ENCODE assay signal across 8 cellular contexts in the genomic region with DNA sequence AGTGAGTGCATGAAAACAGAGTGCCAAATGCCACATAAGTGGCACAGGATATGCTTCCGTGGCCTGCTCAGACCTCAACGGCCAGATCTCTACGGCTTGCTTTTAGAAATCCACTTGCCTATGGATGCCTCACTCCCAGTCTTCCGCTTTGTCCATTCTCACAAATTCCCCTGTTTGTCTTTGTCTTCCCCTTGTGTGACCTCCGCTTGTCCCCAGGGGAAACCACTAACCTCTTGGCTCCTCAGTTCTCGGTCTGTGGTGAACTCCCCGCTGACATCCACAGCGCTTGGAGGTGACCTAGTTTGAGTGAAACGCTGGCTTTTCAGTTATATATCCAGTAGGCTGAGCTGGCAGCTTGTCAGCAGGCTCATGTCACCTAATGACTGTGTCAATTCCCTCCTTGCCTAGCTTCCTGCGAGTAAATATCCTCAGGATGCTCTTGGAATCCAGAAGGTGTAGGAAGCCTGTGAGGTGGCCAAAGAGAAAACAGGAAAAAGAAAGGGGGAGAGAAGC.
DNase-seq lines count a peak whose midpoint lies in the region; ATAC-seq and TF ChIP-seq lines count a peak whose summit lies in the region.

No MANE protein-coding gene starts in this region.

- no peak for TF ChIP-seq CTCF in thyroid gland (IDR thresholded peaks at IDR 0.05)

- 61 to 72% methylated on average over 10 of the region's 10 CpGs for WGBS in thyroid gland, 2 donors

- H3K36me3 ChIP-seq in thyroid gland: no peaks in the 10 kb centered on the region

- H3K4me1 Mint-ChIP-seq in activated naive CD8-positive, alpha-beta T cell treated with anti-CD3 and anti-CD28 coated beads, Interleukin-2, amount 10 ng/mL, durations not matched to agents 7 days and 5 days: peaks cover 37% of the 10 kb centered on the region
- H3K4me1 Mint-ChIP-seq in activated naive CD8-positive, alpha-beta T cell treated with anti-CD3 and anti-CD28 coated beads for 36 hours: peaks cover 24% of the 10 kb centered on the region
- H3K4me1 Mint-ChIP-seq in immature natural killer cell: peaks cover 45 to 49% of the 10 kb centered on the region in 2 donors
- peaks cover 5% of the 10 kb centered on the region for H3K4me1 Mint-ChIP-seq in stimulated activated memory B cell treated with anti-CD40 and anti-IgM and Interleukin-4, amounts not matched to agents 10 μg/mL and 1 μg/mL and 100 μg/mL, for 72 hours

- intact Hi-C loops in thyroid gland (cut with DNase I): no loop called here

- H3K27me3 Mint-ChIP-seq in activated naive CD8-positive, alpha-beta T cell treated with anti-CD3 and anti-CD28 coated beads, Interleukin-2, amount 10 ng/mL, durations not matched to agents 7 days and 5 days: peaks cover 3% of the 10 kb centered on the region
- H3K27me3 Mint-ChIP-seq in activated naive CD8-positive, alpha-beta T cell treated with anti-CD3 and anti-CD28 coated beads for 36 hours: no peaks in the 10 kb centered on the region
- H3K27me3 Mint-ChIP-seq in immature natural killer cell (ENCODE audit: low read depth in 3 of 3): peaks cover 0 to 2% (median 2%) of the 10 kb centered on the region in 3 donors
- H3K27me3 Mint-ChIP-seq in stimulated activated memory B cell treated with anti-CD40 and anti-IgM and Interleukin-4, amounts not matched to agents 10 μg/mL and 1 μg/mL and 100 μg/mL, for 72 hours: peaks cover 29% of the 10 kb centered on the region

- peak overlapping the region; percentile 27 to 58 (median 49) for H3K27ac ChIP-seq in thyroid gland

- peaks cover 0 to 8% of the 10 kb centered on the region in 2 donors for H3K4me1 ChIP-seq in thyroid gland

- peak overlapping the region; percentile 48 for H3K27ac Mint-ChIP-seq in activated naive CD8-positive, alpha-beta T cell treated with anti-CD3 and anti-CD28 coated beads, Interleukin-2, amount 10 ng/mL, durations not matched to agents 7 days and 5 days
- H3K27ac Mint-ChIP-seq in activated naive CD8-positive, alpha-beta T cell treated with anti-CD3 and anti-CD28 coated beads for 36 hours: no peak overlapping the region
- H3K27ac Mint-ChIP-seq in immature natural killer cell: peak overlapping the region; percentile 73 to 87 (median 82)
- H3K27ac Mint-ChIP-seq in stimulated activated memory B cell treated with anti-CD40 and anti-IgM and Interleukin-4, amounts not matched to agents 10 μg/mL and 1 μg/mL and 100 μg/mL, for 72 hours: no peak overlapping the region

- no peak overlapping the region for H3K4me3 ChIP-seq in thyroid gland (replicated peaks in 1 of 3)

- H3K4me3 Mint-ChIP-seq in activated naive CD8-positive, alpha-beta T cell treated with anti-CD3 and anti-CD28 coated beads, Interleukin-2, amount 10 ng/mL, durations not matched to agents 7 days and 5 days: peak overlapping the region; percentile 47
- H3K4me3 Mint-ChIP-seq in activated naive CD8-positive, alpha-beta T cell treated with anti-CD3 and anti-CD28 coated beads for 36 hours: no peak overlapping the region
- H3K4me3 Mint-ChIP-seq in immature natural killer cell: peak overlapping the region; percentile 65 to 76 (median 68)
- no peak overlapping the region for H3K4me3 Mint-ChIP-seq in stimulated activated memory B cell treated with anti-CD40 and anti-IgM and Interleukin-4, amounts not matched to agents 10 μg/mL and 1 μg/mL and 100 μg/mL, for 72 hours

- H3K27me3 ChIP-seq in thyroid gland: no peaks in the 10 kb centered on the region

- ATAC-seq in activated naive CD8-positive, alpha-beta T cell treated with anti-CD3 and anti-CD28 coated beads, Interleukin-2, amount 10 ng/mL, durations not matched to agents 7 days and 5 days (ENCODE audit: low read depth): peak; percentile 64
- ATAC-seq in stimulated activated memory B cell treated with anti-CD40 and anti-IgM and Interleukin-4, amounts not matched to agents 10 μg/mL and 1 μg/mL and 100 μg/mL, for 72 hours: no peak
- ATAC-seq in GM18858 (IDR thresholded peaks at IDR 0.05; ENCODE audit: unreplicated experiment): no peak

- H3K9me3 ChIP-seq in thyroid gland: no peaks in the 10 kb centered on the region

- H3K36me3 Mint-ChIP-seq in activated naive CD8-positive, alpha-beta T cell treated with anti-CD3 and anti-CD28 coated beads, Interleukin-2, amount 10 ng/mL, durations not matched to agents 7 days and 5 days: peaks cover 3% of the 10 kb centered on the region
- H3K36me3 Mint-ChIP-seq in activated naive CD8-positive, alpha-beta T cell treated with anti-CD3 and anti-CD28 coated beads for 36 hours: no peaks in the 10 kb centered on the region
- peaks cover 0 to 8% (median 3%) of the 10 kb centered on the region in 3 donors for H3K36me3 Mint-ChIP-seq in immature natural killer cell
- no peaks in the 10 kb centered on the region for H3K36me3 Mint-ChIP-seq in stimulated activated memory B cell treated with anti-CD40 and anti-IgM and Interleukin-4, amounts not matched to agents 10 μg/mL and 1 μg/mL and 100 μg/mL, for 72 hours

- peak; percentile 44 for DNase-seq in activated naive CD8-positive, alpha-beta T cell treated with anti-CD3 and anti-CD28 coated beads, Interleukin-2, amount 10 ng/mL, durations not matched to agents 7 days and 5 days
- DNase-seq in activated naive CD8-positive, alpha-beta T cell treated with anti-CD3 and anti-CD28 coated beads for 36 hours: no peak
- peak; percentile 75 for DNase-seq in activated effector memory CD4-positive, alpha-beta T cell treated with anti-CD3 and anti-CD28 coated beads, Interleukin-2, amount 50 U/mL, for 16 hours
- DNase-seq in immature natural killer cell (peak; percentile 68 to 74 (median 73)), thyroid gland (peak in 1 of 2 donors; percentile 23), GF-D8 (lab: John Stamatoyannopoulos, UW) (no peak)

- TF ChIP-seq POLR2A in thyroid gland (IDR thresholded peaks at IDR 0.05): no peak

- POLR2A ChIA-PET in activated naive CD8-positive, alpha-beta T cell treated with anti-CD3 and anti-CD28 coated beads, Interleukin-2, amount 10 ng/mL, durations not matched to agents 7 days and 5 days (lab: Charles Lee): no interaction called here

- peaks cover 5% of the 10 kb centered on the region for H3K9me3 Mint-ChIP-seq in activated naive CD8-positive, alpha-beta T cell treated with anti-CD3 and anti-CD28 coated beads, Interleukin-2, amount 10 ng/mL, durations not matched to agents 7 days and 5 days
- peaks cover 3% of the 10 kb centered on the region for H3K9me3 Mint-ChIP-seq in activated naive CD8-positive, alpha-beta T cell treated with anti-CD3 and anti-CD28 coated beads for 36 hours
- H3K9me3 Mint-ChIP-seq in immature natural killer cell: peaks cover 0 to 5% (median 0%) of the 10 kb centered on the region in 6 donors
- H3K9me3 Mint-ChIP-seq in stimulated activated memory B cell treated with anti-CD40 and anti-IgM and Interleukin-4, amounts not matched to agents 10 μg/mL and 1 μg/mL and 100 μg/mL, for 72 hours: no peaks in the 10 kb centered on the region

Comparison
In these comparisons a context has a peak if more than half of its experiments do, and no peak if none do; other contexts are left out.
1. DNase-seq: peak in activated naive CD8-positive, alpha-beta T cell treated with anti-CD3 and anti-CD28 coated beads, Interleukin-2, amount 10 ng/mL, durations not matched to agents 7 days and 5 days (single experiment), activated effector memory CD4-positive, alpha-beta T cell treated with anti-CD3 and anti-CD28 coated beads, Interleukin-2, amount 50 U/mL, for 16 hours (single experiment) and immature natural killer cell (3 of 3); none in activated naive CD8-positive, alpha-beta T cell treated with anti-CD3 and anti-CD28 coated beads for 36 hours (single experiment) and GF-D8 (single experiment).
2. H3K27ac Mint-ChIP-seq: peak in activated naive CD8-positive, alpha-beta T cell treated with anti-CD3 and anti-CD28 coated beads, Interleukin-2, amount 10 ng/mL, durations not matched to agents 7 days and 5 days (single experiment) and immature natural killer cell (6 of 6); none in activated naive CD8-positive, alpha-beta T cell treated with anti-CD3 and anti-CD28 coated beads for 36 hours (single experiment) and stimulated activated memory B cell treated with anti-CD40 and anti-IgM and Interleukin-4, amounts not matched to agents 10 μg/mL and 1 μg/mL and 100 μg/mL, for 72 hours (single experiment).
3. H3K4me3 Mint-ChIP-seq: peak in activated naive CD8-positive, alpha-beta T cell treated with anti-CD3 and anti-CD28 coated beads, Interleukin-2, amount 10 ng/mL, durations not matched to agents 7 days and 5 days (single experiment) and immature natural killer cell (5 of 5); none in activated naive CD8-positive, alpha-beta T cell treated with anti-CD3 and anti-CD28 coated beads for 36 hours (single experiment) and stimulated activated memory B cell treated with anti-CD40 and anti-IgM and Interleukin-4, amounts not matched to agents 10 μg/mL and 1 μg/mL and 100 μg/mL, for 72 hours (single experiment).